In the genomic region with DNA sequence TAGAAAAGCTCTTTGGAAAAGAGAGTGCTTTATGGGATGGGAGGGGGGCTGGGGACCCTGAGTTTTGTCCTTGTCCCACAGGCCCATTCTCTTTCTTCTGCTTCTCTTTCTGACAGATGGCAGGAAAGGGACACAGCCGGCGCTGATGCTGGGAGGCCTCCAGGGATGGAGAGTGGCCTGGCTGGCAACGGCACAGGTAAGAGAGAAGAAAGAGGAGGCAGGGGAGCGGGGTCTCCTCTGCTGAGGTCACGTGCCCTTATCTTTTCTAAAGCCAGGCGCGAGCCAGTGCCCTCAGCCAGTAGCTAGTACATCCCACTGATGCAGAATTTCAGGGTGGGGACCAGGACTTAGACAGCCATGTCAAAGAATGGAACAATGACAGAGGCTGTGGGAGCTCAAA, we compare ENCODE assay signal across 22 cellular contexts. TPM values are rescaled to one million over a fixed set of nuclear protein-coding genes. Genes with fewer than 3 reads are reported as not detected.
DNase-seq lines count a peak whose midpoint lies in the region; ATAC-seq, FAIRE-seq and TF ChIP-seq lines count a peak whose summit lies in the region.
"Had no signal": no experiment of that assay in that cellular context is flagged by ENCODE, and none has a peak within 500 bp of the region (broad histone marks: within the 10 kb centered on the region; RNA-seq: fewer than 3 reads in every experiment).

No MANE protein-coding gene starts in this region.

- H3K27me3 ChIP-seq in heart right ventricle (no peaks in the 10 kb centered on the region), esophagus squamous epithelium (no peaks in the 10 kb centered on the region), neural progenitor cell (no peaks in the 10 kb centered on the region), vagina (no peaks in the 10 kb centered on the region), MG63 (no peaks in the 10 kb centered on the region)
- H3K27me3 ChIP-seq: tibial artery had no signal

- no peak overlapping the region for H3K4me3 ChIP-seq in heart right ventricle
- H3K4me3 ChIP-seq in esophagus squamous epithelium: no peak overlapping the region
- no peak overlapping the region for H3K4me3 ChIP-seq in neural progenitor cell
- no peak overlapping the region for H3K4me3 ChIP-seq in vagina
- H3K4me3 ChIP-seq in MG63: no peak overlapping the region
- H3K4me3 ChIP-seq: A549, tibial artery had no signal

- TF ChIP-seq CTCF in heart right ventricle (IDR thresholded peaks at IDR 0.05) (no peak), esophagus squamous epithelium (IDR thresholded peaks at IDR 0.05) (no peak), neural progenitor cell (IDR thresholded peaks at IDR 0.05) (no peak), vagina (IDR thresholded peaks at IDR 0.05) (no peak)

- peaks cover 58% of the 10 kb centered on the region for H3K4me1 Mint-ChIP-seq in neural progenitor cell
- H3K4me1 Mint-ChIP-seq: activated naive CD8-positive, alpha-beta T cell treated with anti-CD3 and anti-CD28 coated beads for 36 hours had no signal

- peaks cover 32% of the 10 kb centered on the region for H3F3A ChIP-seq in neural progenitor cell (ENCODE audit: low read depth)

- no peaks in the 10 kb centered on the region for H3K27me3 Mint-ChIP-seq in neural progenitor cell (ENCODE audit: insufficient read depth, low read depth)
- H3K27me3 Mint-ChIP-seq: activated CD8-positive, alpha-beta T cell treated with anti-CD3 and anti-CD28 coated beads for 36 hours; activated naive CD8-positive, alpha-beta T cell treated with anti-CD3 and anti-CD28 coated beads for 36 hours; effector memory CD8-positive, alpha-beta T cell; T-cell had no signal

- no peak for DNase-seq in heart right ventricle
- DNase-seq in Right ventricle myocardium superior: no peak
- no peak for DNase-seq in esophagus squamous epithelium (lab: John Stamatoyannopoulos, UW)
- DNase-seq in neural progenitor cell (ENCODE audit: low spot score): peak; percentile 2
- DNase-seq in vagina (ENCODE audit: extremely low spot score in 2 of 2): no peak
- no peak for DNase-seq in urothelium cell line (ENCODE audit: low spot score)
- DNase-seq in MG63: no peak
- DNase-seq: activated CD8-positive, alpha-beta T cell treated with anti-CD3 and anti-CD28 coated beads for 36 hours; activated naive CD8-positive, alpha-beta T cell treated with anti-CD3 and anti-CD28 coated beads for 36 hours; activated T-cell treated with anti-CD3 and anti-CD28 coated beads, Interleukin-2, amount 50 U/mL, for 48 hours; effector memory CD8-positive, alpha-beta T cell; HCEC 1CT; kidney glomerular epithelial cell; NCI-H1417 treated with DMSO at 0.1 percent for 48 hours; RPMI8226; T-cell had no signal

- H3K4me1 ChIP-seq in heart right ventricle: peaks cover 0 to 38% (median 14%) of the 10 kb centered on the region in 9 donors
- H3K4me1 ChIP-seq in esophagus squamous epithelium: peaks cover 0 to 20% (median 0%) of the 10 kb centered on the region in 3 donors
- peaks cover 44% of the 10 kb centered on the region for H3K4me1 ChIP-seq in neural progenitor cell
- peaks cover 9% of the 10 kb centered on the region for H3K4me1 ChIP-seq in vagina
- H3K4me1 ChIP-seq: A549 had no signal

- ATAC-seq in heart right ventricle (peak in 1 of 8 donors; percentile 15), Right ventricle myocardium superior (ENCODE audit: poor library complexity) (no peak), GM19397 (IDR thresholded peaks at IDR 0.05; ENCODE audit: unreplicated experiment) (no peak)
- ATAC-seq: activated CD8-positive, alpha-beta T cell treated with anti-CD3 and anti-CD28 coated beads for 36 hours; effector memory CD8-positive, alpha-beta T cell; T-cell had no signal

- H2AFZ ChIP-seq in neural progenitor cell (replicated peaks): no peak overlapping the region

- no peak overlapping the region for H3K27ac Mint-ChIP-seq in neural progenitor cell
- H3K27ac Mint-ChIP-seq: activated CD8-positive, alpha-beta T cell treated with anti-CD3 and anti-CD28 coated beads for 36 hours; activated naive CD8-positive, alpha-beta T cell treated with anti-CD3 and anti-CD28 coated beads for 36 hours; effector memory CD8-positive, alpha-beta T cell; T-cell had no signal

- TF ChIP-seq POLR2A in esophagus squamous epithelium (IDR thresholded peaks at IDR 0.05) (no peak), vagina (IDR thresholded peaks at IDR 0.05) (no peak)

- H3K9me3 ChIP-seq in heart right ventricle: no peaks in the 10 kb centered on the region
- no peaks in the 10 kb centered on the region for H3K9me3 ChIP-seq in esophagus squamous epithelium
- no peaks in the 10 kb centered on the region for H3K9me3 ChIP-seq in neural progenitor cell (ENCODE audit: low read depth)
- no peaks in the 10 kb centered on the region for H3K9me3 ChIP-seq in vagina
- no peaks in the 10 kb centered on the region for H3K9me3 ChIP-seq in MG63
- H3K9me3 ChIP-seq: A549, tibial artery had no signal

- H3K79me2 ChIP-seq in neural progenitor cell (ENCODE audit: low read depth): peaks cover 94% of the 10 kb centered on the region

- H3K36me3 ChIP-seq in heart right ventricle (peaks cover 0 to 10% (median 0%) of the 10 kb centered on the region in 9 donors), esophagus squamous epithelium (peaks cover 0 to 7% (median 0%) of the 10 kb centered on the region in 3 donors), neural progenitor cell (peaks cover 8% of the 10 kb centered on the region), vagina (no peaks in the 10 kb centered on the region), MG63 (no peaks in the 10 kb centered on the region)

- FAIRE-seq in urothelium cell line (lab: Jason Lieb, UNC): no peak
- FAIRE-seq: A549 had no signal

- no peak overlapping the region for H3K9ac ChIP-seq in neural progenitor cell

- H4K20me1 ChIP-seq in neural progenitor cell (ENCODE audit: low read depth): peaks cover 41% of the 10 kb centered on the region

- 64 to 71% methylated on average over 7 of the region's 7 CpGs for WGBS in heart right ventricle, 2 donors
- WGBS in esophagus squamous epithelium, 2 donors: 87 to 89% methylated on average over 7 of the region's 7 CpGs

- H3K27ac ChIP-seq in heart right ventricle: peak overlapping the region in 7 of 10 donors; percentile 5 to 48 (median 40)
- H3K27ac ChIP-seq in esophagus squamous epithelium: peak overlapping the region in 3 of 4 donors; percentile 22 to 37 (median 34)
- H3K27ac ChIP-seq in neural progenitor cell: no peak overlapping the region
- H3K27ac ChIP-seq in vagina: peak overlapping the region; percentile 14
- H3K27ac ChIP-seq: A549, tibial artery, VCaP had no signal

- H3K36me3 Mint-ChIP-seq in neural progenitor cell: peaks cover 23% of the 10 kb centered on the region
- H3K36me3 Mint-ChIP-seq: activated naive CD8-positive, alpha-beta T cell treated with anti-CD3 and anti-CD28 coated beads for 36 hours had no signal

- H3K4me2 ChIP-seq in neural progenitor cell: peak overlapping the region; percentile 45
- H3K4me2 ChIP-seq: A549 had no signal

- H3K4me3 Mint-ChIP-seq in neural progenitor cell: no peak overlapping the region
- H3K4me3 Mint-ChIP-seq: activated CD8-positive, alpha-beta T cell treated with anti-CD3 and anti-CD28 coated beads for 36 hours; activated naive CD8-positive, alpha-beta T cell treated with anti-CD3 and anti-CD28 coated beads for 36 hours; effector memory CD8-positive, alpha-beta T cell; T-cell had no signal

- intact Hi-C loops in heart right ventricle (cut with DNase I) (no loop called here), Right ventricle myocardium superior (cut with DNase I) (no loop called here), esophagus squamous epithelium (cut with DNase I) (no loop called here), vagina (cut with DNase I) (no loop called here)

- H3K9me3 Mint-ChIP-seq in neural progenitor cell: no peaks in the 10 kb centered on the region
- H3K9me3 Mint-ChIP-seq: activated CD8-positive, alpha-beta T cell treated with anti-CD3 and anti-CD28 coated beads for 36 hours; activated naive CD8-positive, alpha-beta T cell treated with anti-CD3 and anti-CD28 coated beads for 36 hours; effector memory CD8-positive, alpha-beta T cell; T-cell had no signal

RNA-seq across cellular contexts. Expression of a gene that starts 9.2 kb away (rescaled TPM):
- total RNA-seq in heart right ventricle: 1 to 10 TPM; 1.9 to 4.7 (median 2.9) TPM
- 1 to 10 TPM; 2.4 to 4.3 TPM for polyA plus RNA-seq in heart right ventricle
- total RNA-seq in Right ventricle myocardium superior: 3.6 TPM
- 1 to 10 TPM; 1.2 to 2.3 (median 1.8) TPM for total RNA-seq in esophagus squamous epithelium
- total RNA-seq in neural progenitor cell (ENCODE audit: low replicate concordance): 3.0 and 26.1 TPM in 2 replicates
- 4.4 TPM for total RNA-seq in vagina
- 4.0 and 13.9 TPM in 2 replicates for total RNA-seq in MG63 (2014; rRNA removed; shearing (Covaris generic); ENCODE audit: low replicate concordance)

RNA-seq across cellular contexts. Expression of a gene that starts 19.7 kb away (rescaled TPM):
- 100 to 1,000 TPM in 8 of 10 donors, 10 to 100 TPM in 2; 88.7 to 132 (median 114) TPM for total RNA-seq in heart right ventricle
- polyA plus RNA-seq in heart right ventricle: 10 to 100 TPM; 51.0 to 53.0 TPM
- 116 TPM for total RNA-seq in Right ventricle myocardium superior
- total RNA-seq in esophagus squamous epithelium: 10 to 100 TPM; 42.8 to 75.7 (median 63.2) TPM
- total RNA-seq in neural progenitor cell (ENCODE audit: low replicate concordance): 18.0 and 58.9 TPM in 2 replicates
- total RNA-seq in vagina: 49.4 TPM
- 43.6 and 64.7 TPM in 2 replicates for total RNA-seq in MG63 (2014; rRNA removed; shearing (Covaris generic); ENCODE audit: low replicate concordance)

RNA-seq across cellular contexts. Expression of a gene that starts 46.9 kb away (rescaled TPM):
- total RNA-seq in heart right ventricle (10 to 100 TPM in 7 of 10 donors, 1 to 10 TPM in 3; 6.7 to 25.8 (median 16.2) TPM), Right ventricle myocardium superior (24.0 TPM), esophagus squamous epithelium (100 to 1,000 TPM in 1 of 4 donors, 10 to 100 TPM in 1, 1 to 10 TPM in 2; 1.1 to 111 (median 14.9) TPM), neural progenitor cell (ENCODE audit: low replicate concordance) (0.19 and 0.43 TPM in 2 replicates), vagina (305 TPM)
- polyA plus RNA-seq in heart right ventricle: 10 to 100 TPM; 25.6 to 33.0 TPM
- total RNA-seq in MG63 (2014; rRNA removed; shearing (Covaris generic); ENCODE audit: low replicate concordance): not detected in 2 replicates
- total RNA-seq: activated CD8-positive, alpha-beta T cell treated with anti-CD3 and anti-CD28 coated beads for 36 hours; activated naive CD8-positive, alpha-beta T cell treated with anti-CD3 and anti-CD28 coated beads for 36 hours; mononuclear cell; osteocyte had no signal
- polyA plus RNA-seq: A549 had no signal
